In genomic region chr9:71721786-71722295, GRCh38 we compare ENCODE assay signal across 18 cellular contexts.
"Had no signal": no experiment of that assay in that cellular context is flagged by ENCODE, and none has a peak within 500 bp of the region (broad histone marks: within the 10 kb centered on the region; RNA-seq: fewer than 3 reads in every experiment).

No MANE protein-coding gene starts in this region.

- H3K4me3 Mint-ChIP-seq: activated CD4-positive, alpha-beta memory T cell treated with anti-CD3 and anti-CD28 coated beads for 36 hours; activated CD4-positive, alpha-beta T cell treated with anti-CD3 and anti-CD28 coated beads for 36 hours; activated naive CD8-positive, alpha-beta T cell treated with anti-CD3 and anti-CD28 coated beads for 36 hours; activated T-helper 17 cell treated with anti-CD3 and anti-CD28 coated beads, Interleukin-2, amount 50 U/mL, for 72 hours; brain; nephron progenitor cell; WTC11 had no signal

- H3K27ac Mint-ChIP-seq: activated CD4-positive, alpha-beta memory T cell treated with anti-CD3 and anti-CD28 coated beads for 36 hours; activated CD4-positive, alpha-beta T cell treated with anti-CD3 and anti-CD28 coated beads for 36 hours; activated naive CD8-positive, alpha-beta T cell treated with anti-CD3 and anti-CD28 coated beads for 36 hours; activated T-helper 17 cell treated with anti-CD3 and anti-CD28 coated beads, Interleukin-2, amount 50 U/mL, for 72 hours; nephron progenitor cell; WTC11 had no signal

- H3K4me1 Mint-ChIP-seq: brain, nephron progenitor cell, WTC11 had no signal

- DNase-seq: activated CD4-positive, alpha-beta memory T cell treated with anti-CD3 and anti-CD28 coated beads for 36 hours; activated CD4-positive, alpha-beta T cell treated with anti-CD3 and anti-CD28 coated beads for 36 hours; activated naive CD4-positive, alpha-beta T cell; activated naive CD8-positive, alpha-beta T cell treated with anti-CD3 and anti-CD28 coated beads for 36 hours; activated T-cell treated with anti-CD3 and anti-CD28 coated beads for 4 hours; central memory CD4-positive, alpha-beta T cell; colonic mucosa; lower lobe of right lung; nephron progenitor cell; nucleus accumbens; retina; stimulated activated CD8-positive, alpha-beta memory T cell treated with anti-CD3 and anti-CD28 coated beads, Interleukin-4, amount 100 ng/mL, for 48 hours; stimulated activated naive CD4-positive, alpha-beta T cell; SW 1271; thyroid gland had no signal

- H3K27me3 ChIP-seq: colonic mucosa, thyroid gland had no signal

- H3K27me3 Mint-ChIP-seq: activated CD4-positive, alpha-beta memory T cell treated with anti-CD3 and anti-CD28 coated beads for 36 hours; activated CD4-positive, alpha-beta T cell treated with anti-CD3 and anti-CD28 coated beads for 36 hours; activated naive CD8-positive, alpha-beta T cell treated with anti-CD3 and anti-CD28 coated beads for 36 hours; activated T-helper 17 cell treated with anti-CD3 and anti-CD28 coated beads, Interleukin-2, amount 50 U/mL, for 72 hours; brain had no signal

- H3K9me3 ChIP-seq: colonic mucosa, lower lobe of right lung, thyroid gland had no signal

- ATAC-seq: activated CD4-positive, alpha-beta T cell treated with anti-CD3 and anti-CD28 coated beads for 36 hours; activated T-helper 17 cell treated with anti-CD3 and anti-CD28 coated beads, Interleukin-2, amount 50 U/mL, for 72 hours; lower lobe of right lung; WTC11 had no signal

- H3K27ac ChIP-seq: colonic mucosa, lower lobe of right lung, thyroid gland had no signal

- H3K9me3 Mint-ChIP-seq: activated CD4-positive, alpha-beta memory T cell treated with anti-CD3 and anti-CD28 coated beads for 36 hours; activated naive CD8-positive, alpha-beta T cell treated with anti-CD3 and anti-CD28 coated beads for 36 hours; activated T-helper 17 cell treated with anti-CD3 and anti-CD28 coated beads, Interleukin-2, amount 50 U/mL, for 72 hours; brain; nephron progenitor cell; WTC11 had no signal

- H3K4me1 ChIP-seq: colonic mucosa had no signal

- H3K4me3 ChIP-seq: colonic mucosa, lower lobe of right lung, thyroid gland had no signal
